18 cellular contexts compared by ENCODE assay signal in the genomic region with DNA sequence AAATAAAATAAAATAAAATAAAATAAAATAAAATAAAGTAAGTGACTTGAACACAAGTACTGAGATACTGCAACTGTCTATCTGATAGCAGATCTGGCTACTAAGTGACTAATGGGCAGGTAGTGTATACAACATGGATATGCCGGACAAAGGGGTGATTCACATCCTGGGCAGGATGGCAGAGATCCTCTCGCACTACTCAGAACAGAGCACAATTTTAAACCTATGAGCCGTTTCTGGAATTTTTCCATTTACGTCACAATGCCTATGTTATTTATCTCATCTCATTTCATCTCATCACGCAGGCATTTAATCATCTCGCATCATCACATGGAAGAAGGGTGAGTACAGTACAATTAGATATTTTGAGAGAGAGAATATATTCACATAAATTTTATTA.
DNase-seq lines count a peak whose midpoint lies in the region; FAIRE-seq and TF ChIP-seq lines count a peak whose summit lies in the region.
"Had no signal": no experiment of that assay in that cellular context is flagged by ENCODE, and none has a peak within 500 bp of the region (broad histone marks: within the 10 kb centered on the region; RNA-seq: fewer than 3 reads in every experiment).

No MANE protein-coding gene starts in this region.

- no peak overlapping the region for H3K4me2 ChIP-seq in keratinocyte (ENCODE audit: control insufficient read depth, extremely low read depth, insufficient read depth, low read depth, low read length)
- H3K4me2 ChIP-seq: KMS-11 had no signal

- in situ Hi-C loops in Caki2 (cut with HindIII; ENCODE audit: low pct_unique_long_range_greater_than_20kb, low sequenced_read_pairs): no loop called here
- in situ Hi-C loops in astrocyte of the spinal cord (cut with HindIII; ENCODE audit: low sequenced_read_pairs): no loop called here

- TF ChIP-seq CTCF in astrocyte of the spinal cord (IDR thresholded peaks at IDR 0.05; ENCODE audit: low read depth, low read length): no peak
- TF ChIP-seq CTCF in keratinocyte (optimal IDR thresholded peaks at IDR 0.05 in 1 of 3, IDR thresholded peaks at IDR 0.05 in 1 of 3, conservative IDR thresholded peaks at IDR 0.05 in 1 of 3; ENCODE audit: extremely low read depth in 1 of 3, insufficient read depth in 2 of 3, low read length in 3 of 3): no peak

- no peaks in the 10 kb centered on the region for H3K9me3 ChIP-seq in keratinocyte (ENCODE audit: control insufficient read depth, low read depth, low read length)
- H3K9me3 ChIP-seq: prostate gland had no signal

- H3K9me1 ChIP-seq in keratinocyte (ENCODE audit: control insufficient read depth, extremely low read depth, insufficient read depth, low read length): no peaks in the 10 kb centered on the region

- H3K4me1 ChIP-seq in keratinocyte (ENCODE audit: control insufficient read depth, extremely low read depth, insufficient read depth, low read length): peaks cover 13% of the 10 kb centered on the region
- H3K4me1 ChIP-seq: prostate gland had no signal

- H4K20me1 ChIP-seq in keratinocyte (ENCODE audit: control insufficient read depth, extremely low read depth, insufficient read depth, low read length): no peaks in the 10 kb centered on the region

- H3K27me3 ChIP-seq in keratinocyte (ENCODE audit: control insufficient read depth, extremely low read depth, insufficient read depth, low read length): no peaks in the 10 kb centered on the region

- dilution Hi-C loops in keratinocyte (cut with MboI; ENCODE audit: extremely low pct_ligation_motif_present, low sequenced_read_pairs): no loop called here

- peak; percentile 72 for FAIRE-seq in keratinocyte (lab: Jason Lieb, UNC)
- FAIRE-seq: GM12878 had no signal

- H2AFZ ChIP-seq in keratinocyte (ENCODE audit: control insufficient read depth, low read length): no peak overlapping the region

- no peaks in the 10 kb centered on the region for H3K36me3 ChIP-seq in keratinocyte (ENCODE audit: control insufficient read depth in 2 of 2, extremely low read depth in 1 of 2, insufficient read depth in 2 of 2, low read length in 2 of 2)
- H3K36me3 ChIP-seq: prostate gland had no signal

- no peaks in the 10 kb centered on the region for H3K79me2 ChIP-seq in keratinocyte (ENCODE audit: control insufficient read depth, insufficient read depth, low read length)

- no peak overlapping the region for H3K27ac ChIP-seq in keratinocyte (ENCODE audit: control insufficient read depth, insufficient read depth, low read length)
- H3K27ac ChIP-seq: coronary artery, KMS-11, prostate gland, VCaP had no signal

- no peak overlapping the region for H3K9ac ChIP-seq in keratinocyte (ENCODE audit: control insufficient read depth, extremely low read depth, insufficient read depth, low read length)
- H3K9ac ChIP-seq: KMS-11 had no signal

- DNase-seq in Caki2 (ENCODE audit: low read depth): peak; percentile 16
- DNase-seq in NCI-H226: peak; percentile 84
- peak; percentile 82 for DNase-seq in astrocyte of the spinal cord (ENCODE audit: low read depth, low spot score)
- peak; percentile 83 for DNase-seq in keratinocyte (ENCODE audit: low read depth, low spot score)
- DNase-seq in cerebellar nuclear complex (lab: John Stamatoyannopoulos, UW): no peak
- no peak for DNase-seq in activated T-cell treated with anti-CD3 and anti-CD28 coated beads, Interleukin-2, amount 50 U/mL, for 48 hours
- no peak for DNase-seq in globus pallidus (ENCODE audit: low spot score)
- DNase-seq in iPS-NIHi11 (ENCODE audit: low spot score): no peak
- DNase-seq: activated naive CD4-positive, alpha-beta T cell treated with anti-CD3 and anti-CD28 coated beads for 36 hours; AML-193; DMS79; NCI-H2029; stimulated activated CD4-positive, alpha-beta T cell treated with anti-CD3 and anti-CD28 coated beads, Interleukin-2, amount 100 ng/mL, for 48 hours had no signal

- H3K4me3 ChIP-seq in astrocyte of the spinal cord (ENCODE audit: low read depth, low read length): no peak overlapping the region
- H3K4me3 ChIP-seq in keratinocyte (ENCODE audit: control insufficient read depth in 2 of 3, extremely low read depth in 1 of 3, insufficient read depth in 2 of 3, low read depth in 1 of 3, low read length in 3 of 3): no peak overlapping the region
- H3K4me3 ChIP-seq: coronary artery, GM12878, prostate gland had no signal

Comparison
In these comparisons a context has a peak if more than half of its experiments do, and no peak if none do; other contexts are left out.
1. DNase-seq: peak in Caki2 (single experiment), NCI-H226 (single experiment), astrocyte of the spinal cord (single experiment) and keratinocyte (single experiment); none in cerebellar nuclear complex (0 of 2), activated T-cell treated with anti-CD3 and anti-CD28 coated beads, Interleukin-2, amount 50 U/mL, for 48 hours (0 of 2), globus pallidus (single experiment) and iPS-NIHi11 (single experiment).